Comparison of ENCODE assay signal across 10 cellular contexts in genomic region chr16:84294196-84295142, GRCh38. TPM values are rescaled to one million over a fixed set of nuclear protein-coding genes. Genes with fewer than 3 reads are reported as not detected.
DNase-seq lines count a peak whose midpoint lies in the region; ATAC-seq and TF ChIP-seq lines count a peak whose summit lies in the region.
"Had no signal": no experiment of that assay in that cellular context is flagged by ENCODE, and none has a peak within 500 bp of the region (broad histone marks: within the 10 kb centered on the region; RNA-seq: fewer than 3 reads in every experiment).

WFDC1 (plus strand) TSS chr16:84294878; CDS start chr16:84294972, 94 bp downstream.

- H3K27ac Mint-ChIP-seq in osteocyte (ENCODE audit: unreplicated experiment), result peak within 1 kb of the TSS; percentile 13

- no peaks in the 10 kb centered on the region for H3K9me2 ChIP-seq in PC-9 (ENCODE audit: insufficient read depth)

- H3K27me3 ChIP-seq in BE2C (peaks cover 32% of the 10 kb centered on the region), SJCRH30 (no peaks in the 10 kb centered on the region), PC-9 (ENCODE audit: insufficient read depth, low read depth) (peaks cover 39% of the 10 kb centered on the region)

- H3K4me3 ChIP-seq in BE2C (ENCODE audit: low read depth, low read length) (peak within 1 kb of the TSS; percentile 19), SJCRH30 (peak within 1 kb of the TSS; percentile 31), PC-9 (no peak within 1 kb of the TSS)
- H3K4me3 ChIP-seq: SK-N-MC had no signal

- intact Hi-C loops in Right ventricle myocardium superior (cut with DNase I), result no loop called here
- intact Hi-C loops in PC-9 (cut with micrococcal nuclease; ENCODE audit: unreplicated experiment), result no loop called here

- no TSS peak for BruUV-seq in PC-9 (replicated peaks; lab: Mats Ljungman, UMichigan)

- no peak within 1 kb of the TSS for H2AFZ ChIP-seq in PC-9

- TF ChIP-seq CTCF in BE2C (IDR thresholded peaks at IDR 0.05; ENCODE audit: low read depth, low read length) (no peak), osteocyte (IDR thresholded peaks at IDR 0.05) (no peak), PC-9 (conservative IDR thresholded peaks at IDR 0.05) (no peak)

- no peaks in the 10 kb centered on the region for H3F3A ChIP-seq in PC-9 (ENCODE audit: insufficient read depth, low read depth)

- H3K36me3 Mint-ChIP-seq in osteocyte (ENCODE audit: unreplicated experiment), result no peaks in the 10 kb centered on the region

- ATAC-seq in Right ventricle myocardium superior (ENCODE audit: poor library complexity), result peak; percentile 74

- peaks cover 29% of the 10 kb centered on the region for H3K4me1 Mint-ChIP-seq in osteocyte (ENCODE audit: unreplicated experiment)

- H3K36me3 ChIP-seq in BE2C (no peaks in the 10 kb centered on the region), SJCRH30 (no peaks in the 10 kb centered on the region), PC-9 (ENCODE audit: low read depth) (no peaks in the 10 kb centered on the region)

- H3K79me2 ChIP-seq in PC-9 (ENCODE audit: low read depth), result no peaks in the 10 kb centered on the region

- DNase-seq in BE2C (no peak), SJCRH30 (peak in 1 of 2 experiments; percentile 29), Right ventricle myocardium superior (no peak), osteocyte (ENCODE audit: extremely low spot score, unreplicated experiment) (no peak), COLO829 (ENCODE audit: low spot score) (no peak), amniotic stem cell (lab: John Stamatoyannopoulos, UW) (no peak), PC-9 (no peak)
- no peak for DNase-seq in stimulated activated CD4-positive, alpha-beta T cell treated with anti-CD3 and anti-CD28 coated beads, Interleukin-2, amount 100 ng/mL, for 24 hours

- H4K20me1 ChIP-seq in PC-9 (ENCODE audit: insufficient read depth), result no peaks in the 10 kb centered on the region

- CTCF ChIA-PET in PC-9 (lab: Charles Lee), result no interaction called here

- POLR2A ChIA-PET in PC-9 (lab: Charles Lee; ENCODE audit: unreplicated experiment), result no interaction called here

- H3K27me3 Mint-ChIP-seq in osteocyte (ENCODE audit: unreplicated experiment), result peaks cover 45% of the 10 kb centered on the region

- no peak within 1 kb of the TSS for H3K4me2 ChIP-seq in PC-9

- H3K27ac ChIP-seq in SJCRH30, result no peak within 1 kb of the TSS
- no peak within 1 kb of the TSS for H3K27ac ChIP-seq in PC-9
- H3K27ac ChIP-seq: SK-N-MC had no signal

- H3K4me3 Mint-ChIP-seq in osteocyte (ENCODE audit: unreplicated experiment), result peak within 1 kb of the TSS; percentile 22

- H3K9me3 ChIP-seq in BE2C (no peaks in the 10 kb centered on the region), SJCRH30 (replicated peaks) (no peaks in the 10 kb centered on the region), PC-9 (ENCODE audit: insufficient read depth, low read depth) (no peaks in the 10 kb centered on the region)

- no peaks in the 10 kb centered on the region for H3K9me3 Mint-ChIP-seq in osteocyte (ENCODE audit: unreplicated experiment)

- no peaks in the 10 kb centered on the region for H3K4me1 ChIP-seq in BE2C
- H3K4me1 ChIP-seq in SJCRH30, result peaks cover 2% of the 10 kb centered on the region; the same call in 1 of the 2 replicates
- no peaks in the 10 kb centered on the region for H3K4me1 ChIP-seq in PC-9 (replicated peaks; ENCODE audit: insufficient read depth)

RNA-seq across cellular contexts. Expression of gene WFDC1, which starts in this region (rescaled TPM):
- 0.34 TPM for polyA plus RNA-seq in BE2C (2012; ENCODE audit: insufficient read depth, insufficient read length, low read depth)
- 0.43 and 0.49 TPM in 2 replicates for total RNA-seq in SJCRH30 (2014; rRNA removed; shearing (Covaris generic))
- total RNA-seq in Right ventricle myocardium superior (1.4 TPM), osteocyte (0.24 TPM in 2 replicates), PC-9 (2021) (not detected in 2 replicates)
- total RNA-seq: dermis microvascular lymphatic vessel endothelial cell had no signal
